8 cellular contexts compared by ENCODE assay signal in genomic region chr7:70694357-70694908, GRCh38.
DNase-seq lines count a peak whose midpoint lies in the region; ATAC-seq and TF ChIP-seq lines count a peak whose summit lies in the region.

No MANE protein-coding gene starts in this region.

- H3K79me2 ChIP-seq in DOHH2 (ENCODE audit: control insufficient read depth, low read length), result peaks cover 47% of the 10 kb centered on the region

- H3K4me2 ChIP-seq in DOHH2 (ENCODE audit: low read length), result peak overlapping the region; percentile 87

- H3K4me3 Mint-ChIP-seq in activated CD8-positive, alpha-beta memory T cell treated with anti-CD3 and anti-CD28 coated beads, Interleukin-2, amount 10 ng/mL, durations not matched to agents 7 days and 5 days, result peak overlapping the region; percentile 89
- peak overlapping the region; percentile 99 for H3K4me3 Mint-ChIP-seq in neural crest cell

- H3K36me3 Mint-ChIP-seq in activated CD8-positive, alpha-beta memory T cell treated with anti-CD3 and anti-CD28 coated beads, Interleukin-2, amount 10 ng/mL, durations not matched to agents 7 days and 5 days, result no peaks in the 10 kb centered on the region
- H3K36me3 Mint-ChIP-seq in neural crest cell (ENCODE audit: low read depth), result peaks cover 6% of the 10 kb centered on the region

- H3K9me2 ChIP-seq in DOHH2 (replicated peaks; ENCODE audit: control insufficient read depth, low read length), result no peaks in the 10 kb centered on the region

- TF ChIP-seq CTCF in DOHH2 (IDR thresholded peaks at IDR 0.05; ENCODE audit: low read depth, low read length, poor library complexity, severe bottlenecking), result no peak
- TF ChIP-seq CTCF in foreskin keratinocyte (conservative IDR thresholded peaks at IDR 0.05), result no peak
- no peak for TF ChIP-seq CTCF in neural crest cell (conservative IDR thresholded peaks at IDR 0.05)

- peak overlapping the region; percentile 78 for H3K4me3 ChIP-seq in DOHH2 (ENCODE audit: low read length)

- H3K4me1 Mint-ChIP-seq in activated CD8-positive, alpha-beta memory T cell treated with anti-CD3 and anti-CD28 coated beads, Interleukin-2, amount 10 ng/mL, durations not matched to agents 7 days and 5 days, result peaks cover 18% of the 10 kb centered on the region
- H3K4me1 Mint-ChIP-seq in neural crest cell, result peaks cover 8% of the 10 kb centered on the region

- H3K4me1 ChIP-seq in DOHH2 (ENCODE audit: control insufficient read depth, low read length), result peaks cover 37% of the 10 kb centered on the region
- H3K4me1 ChIP-seq in foreskin keratinocyte, result peaks cover 16% of the 10 kb centered on the region

- peaks cover 26% of the 10 kb centered on the region for H3F3A ChIP-seq in DOHH2 (ENCODE audit: control insufficient read depth, insufficient read depth)

- H3K27ac ChIP-seq in DOHH2 (ENCODE audit: low read depth, low read length), result no peak overlapping the region; the same call in 1 of the 2 replicates
- H3K27ac ChIP-seq in foreskin keratinocyte, result peak overlapping the region; percentile 82

- H3K36me3 ChIP-seq in DOHH2 (ENCODE audit: control insufficient read depth, low read length), result peaks cover 23% of the 10 kb centered on the region

- H3K27me3 ChIP-seq in DOHH2 (ENCODE audit: control insufficient read depth, low read length) (peaks cover 9% of the 10 kb centered on the region), foreskin keratinocyte (no peaks in the 10 kb centered on the region)

- H3K9me3 Mint-ChIP-seq in activated CD8-positive, alpha-beta memory T cell treated with anti-CD3 and anti-CD28 coated beads, Interleukin-2, amount 10 ng/mL, durations not matched to agents 7 days and 5 days (ENCODE audit: low read depth), result no peaks in the 10 kb centered on the region
- H3K9me3 Mint-ChIP-seq in neural crest cell, result no peaks in the 10 kb centered on the region

- DNase-seq in HT-29 (ENCODE audit: low spot score) (peak; percentile 19), foreskin keratinocyte (no peak), neural crest cell (ENCODE audit: low read depth, low spot score) (peak; percentile 49), AML-193 (lab: John Stamatoyannopoulos, UW) (no peak), SKM-1 treated with dmso at 0.1 percent for 144 hours (lab: John Stamatoyannopoulos, UW; ENCODE audit: unreplicated experiment) (no peak)
- DNase-seq in activated CD8-positive, alpha-beta memory T cell treated with anti-CD3 and anti-CD28 coated beads, Interleukin-2, amount 10 ng/mL, durations not matched to agents 7 days and 5 days, result no peak

- no peaks in the 10 kb centered on the region for H3K9me3 ChIP-seq in DOHH2 (ENCODE audit: control insufficient read depth, insufficient read depth, low read length)

- peak; percentile 47 for ATAC-seq in GM19455 (IDR thresholded peaks at IDR 0.05; ENCODE audit: unreplicated experiment)
- peak; percentile 48 for ATAC-seq in activated CD8-positive, alpha-beta memory T cell treated with anti-CD3 and anti-CD28 coated beads, Interleukin-2, amount 10 ng/mL, durations not matched to agents 7 days and 5 days
- peak; percentile 56 for ATAC-seq in foreskin keratinocyte

- peaks cover 28% of the 10 kb centered on the region for H4K20me1 ChIP-seq in DOHH2 (ENCODE audit: control insufficient read depth, insufficient read depth, low read depth, low read length)

- peak overlapping the region; percentile 56 for H3K27ac Mint-ChIP-seq in activated CD8-positive, alpha-beta memory T cell treated with anti-CD3 and anti-CD28 coated beads, Interleukin-2, amount 10 ng/mL, durations not matched to agents 7 days and 5 days
- peak overlapping the region; percentile 99 for H3K27ac Mint-ChIP-seq in neural crest cell (ENCODE audit: unreplicated experiment)

- CTCF ChIA-PET in activated CD8-positive, alpha-beta memory T cell treated with anti-CD3 and anti-CD28 coated beads, Interleukin-2, amount 10 ng/mL, durations not matched to agents 7 days and 5 days (lab: Charles Lee), result interaction anchor here (1.2 to 2.5 kb wide), 3 partner anchors 15 to 47 kb away, joined by 3 to 11 read pairs (median 4); no protein-coding TSS in a partner anchor

- peaks cover 53% of the 10 kb centered on the region for H3K27me3 Mint-ChIP-seq in activated CD8-positive, alpha-beta memory T cell treated with anti-CD3 and anti-CD28 coated beads, Interleukin-2, amount 10 ng/mL, durations not matched to agents 7 days and 5 days
- H3K27me3 Mint-ChIP-seq in neural crest cell (ENCODE audit: low read depth), result peaks cover 8% of the 10 kb centered on the region

Comparison
In these comparisons a context has a peak if more than half of its experiments do, and no peak if none do; other contexts are left out.
1. DNase-seq: peak in HT-29 (single experiment) and neural crest cell (single experiment); none in activated CD8-positive, alpha-beta memory T cell treated with anti-CD3 and anti-CD28 coated beads, Interleukin-2, amount 10 ng/mL, durations not matched to agents 7 days and 5 days (single experiment), foreskin keratinocyte (0 of 2), AML-193 (0 of 2) and SKM-1 treated with dmso at 0.1 percent for 144 hours (single experiment).
2. Peak in every context shown above with its lines, with median percentiles within 50 percentile points of each other: ATAC-seq.